In the genomic region with DNA sequence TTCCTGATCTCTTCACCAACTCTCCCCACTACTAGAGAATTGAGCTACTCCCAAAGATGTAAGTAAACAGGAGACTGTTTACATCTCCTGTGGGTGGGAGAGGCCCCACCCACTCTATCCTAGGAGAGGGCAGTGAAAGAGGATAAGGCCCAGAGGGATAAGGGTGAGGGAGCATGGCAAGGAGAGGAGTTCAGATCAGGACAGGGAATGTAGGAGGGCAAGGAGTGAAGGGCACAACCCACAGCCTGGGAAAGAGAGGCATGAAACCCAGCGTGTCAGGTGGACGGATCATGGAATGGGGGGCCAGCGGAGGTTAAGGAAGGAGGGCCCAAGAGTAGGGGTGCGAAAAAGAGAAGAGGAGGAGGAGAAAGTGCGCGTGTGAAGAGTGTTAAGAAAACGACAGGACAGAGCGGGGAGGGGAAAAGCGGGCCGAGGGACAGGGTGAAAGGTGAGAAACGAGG, we compare ENCODE assay signal across 1 cellular context.
A peak's percentile ranks its signal among the peaks of the same experiment; 100 is the strongest.
TF ChIP-seq lines count a peak whose summit lies in the region.

No MANE protein-coding gene starts in this region.

TF ChIP-seq in HCT116, 20 proteins besides CTCF, POLR2A, EP300 and RAD21:
- TF ChIP-seq SIN3A (IDR thresholded peaks at IDR 0.05; ENCODE audit: low read depth): 0 out of 2 replicates have a peak, but pooled peaks have one; percentile 22
TF ChIP-seq in HCT116: peak in this region for 1; not testable (repeated sequence) for 19.
